Comparison of ENCODE assay signal across 25 cellular contexts in genomic region chr16:82323171-82323570, GRCh38.
"Had no signal": no experiment of that assay in that cellular context is flagged by ENCODE, and none has a peak within 500 bp of the region (broad histone marks: within the 10 kb centered on the region; RNA-seq: fewer than 3 reads in every experiment).

No MANE protein-coding gene starts in this region.

- H3K4me1 ChIP-seq: colonic mucosa, left lung, lower lobe of right lung had no signal

- ATAC-seq: effector memory CD8-positive, alpha-beta T cell; esophagus mucosa; gastrocnemius medialis; heart right ventricle; left cardiac atrium; left lung; left ventricle myocardium superior; lower lobe of right lung; mucosa of descending colon had no signal

- H3K36me3 ChIP-seq: colonic mucosa, esophagus squamous epithelium, gastrocnemius medialis, heart right ventricle, left lung, lower lobe of right lung had no signal

- H3K9me3 ChIP-seq: colonic mucosa, gastrocnemius medialis had no signal

- H3K27me3 ChIP-seq: colonic mucosa, esophagus squamous epithelium, gastrocnemius medialis, heart right ventricle, left lung had no signal

- FAIRE-seq: islet of Langerhans, keratinocyte had no signal

- H3K4me3 ChIP-seq: colonic mucosa, esophagus squamous epithelium, gastrocnemius medialis, heart right ventricle, left lung, lower lobe of right lung, mucosa of descending colon had no signal

- DNase-seq: colonic mucosa; cortex of kidney; effector CD8-positive, alpha-beta T cell; effector memory CD8-positive, alpha-beta T cell; endodermal cell; erythroblast; esophagus squamous epithelium; foreskin fibroblast; foreskin melanocyte; gastrocnemius medialis; glutamatergic neuron; head of caudate nucleus; heart right ventricle; hippocampal formation; left cardiac atrium; left lung; left ventricle myocardium superior; lower lobe of right lung; mesenchymal stem cell; mucosa of descending colon; naive B cell had no signal

- H3K27ac ChIP-seq: colonic mucosa, epithelial cell of prostate, gastrocnemius medialis, heart right ventricle, left lung, lower lobe of right lung had no signal
